In the genomic region with DNA sequence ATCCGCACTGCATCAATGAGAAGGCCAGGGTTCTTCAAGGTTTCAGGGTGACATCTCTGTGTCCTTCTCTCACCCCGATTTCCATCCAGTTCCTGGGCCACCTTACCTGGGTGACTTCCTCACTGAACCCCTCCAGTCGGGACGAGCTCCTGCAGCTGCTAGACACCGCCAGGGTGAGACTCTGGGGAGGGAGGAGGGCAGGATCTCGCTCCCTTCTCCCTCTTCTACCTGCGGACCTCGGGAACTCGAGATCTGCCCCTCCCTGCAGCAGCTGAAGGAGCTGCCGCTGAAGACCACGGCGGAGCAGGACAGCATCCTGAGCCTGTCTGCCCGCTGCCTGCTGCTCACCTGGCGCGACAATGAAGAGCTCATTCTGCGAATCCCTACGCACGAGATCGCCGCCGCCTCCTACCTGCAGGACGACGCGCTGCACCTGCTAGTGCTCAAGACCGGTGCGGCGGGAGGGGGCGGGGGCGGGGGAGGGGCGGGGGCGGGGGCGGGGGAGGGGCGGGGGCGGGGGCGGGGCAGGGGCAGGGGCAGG, we compare ENCODE assay signal across 8 cellular contexts. TPM values are rescaled to one million over a fixed set of nuclear protein-coding genes. Genes with fewer than 3 reads are reported as not detected.
DNase-seq lines count a peak whose midpoint lies in the region; ATAC-seq and TF ChIP-seq lines count a peak whose summit lies in the region.

No MANE protein-coding gene starts in this region.

- no peak overlapping the region for H4K91ac ChIP-seq in trophoblast cell (ENCODE audit: low read depth, low read length)

- H3K27ac ChIP-seq in coronary artery (no peak overlapping the region), trophoblast cell (ENCODE audit: low read depth, low read length) (no peak overlapping the region), tibial artery (no peak overlapping the region)

- H3K14ac ChIP-seq in trophoblast cell (ENCODE audit: low read length): no peak overlapping the region

- no peaks in the 10 kb centered on the region for H3K9me3 Mint-ChIP-seq in T-helper 1 cell treated with Interleukin-12 subunit alpha and Interleukin-12 subunit beta and Interleukin-4 antibody, amounts not matched to agents 30 μg/mL and 1 μg/mL, for 36 hours

- H3K4me3 ChIP-seq in coronary artery (peak overlapping the region; percentile 70), trophoblast cell (ENCODE audit: low read depth, low read length) (no peak overlapping the region), tibial artery (no peak overlapping the region)

- no peak overlapping the region for H3K4ac ChIP-seq in trophoblast cell (ENCODE audit: low read depth, low read length)

- intact Hi-C loops in tibial artery (cut with DNase I; ENCODE audit: low total_unique reads): no loop called here

- H3K18ac ChIP-seq in trophoblast cell (ENCODE audit: low read length): no peak overlapping the region

- no peak overlapping the region for H2AFZ ChIP-seq in trophoblast cell (ENCODE audit: insufficient read depth, low read length, poor library complexity)

- peaks cover 5% of the 10 kb centered on the region for H3K27me3 ChIP-seq in trophoblast cell (ENCODE audit: insufficient read depth, low read length)
- H3K27me3 ChIP-seq in tibial artery: peaks cover 0 to 76% of the 10 kb centered on the region in 2 donors

- peak overlapping the region; percentile 77 for H3K4me3 Mint-ChIP-seq in T-helper 1 cell treated with Interleukin-12 subunit alpha and Interleukin-12 subunit beta and Interleukin-4 antibody, amounts not matched to agents 30 μg/mL and 1 μg/mL, for 36 hours

- H3K9ac ChIP-seq in trophoblast cell (ENCODE audit: low read length): no peak overlapping the region

- H3K4me1 ChIP-seq in trophoblast cell (ENCODE audit: control insufficient read depth in 1 of 2, insufficient read depth in 2 of 2, low read length in 2 of 2): peaks cover 4 to 10% of the 10 kb centered on the region in 2 experiments
- H3K4me1 ChIP-seq in tibial artery: peaks cover 0 to 20% (median 14%) of the 10 kb centered on the region in 4 donors

- no peak for ATAC-seq in HG02885 (IDR thresholded peaks at IDR 0.05; ENCODE audit: poor library complexity, unreplicated experiment)
- ATAC-seq in GM18519 (IDR thresholded peaks at IDR 0.05; ENCODE audit: low FRiP score, unreplicated experiment): no peak

- H2BK12ac ChIP-seq in trophoblast cell (ENCODE audit: low read length): no peak overlapping the region

- TF ChIP-seq CTCF in coronary artery (IDR thresholded peaks at IDR 0.05): no peak
- TF ChIP-seq CTCF in tibial artery (IDR thresholded peaks at IDR 0.05): no peak

- H3K36me3 ChIP-seq in trophoblast cell (ENCODE audit: control insufficient read depth in 1 of 2, insufficient read depth in 2 of 2, low read length in 2 of 2): no peaks in the 10 kb centered on the region
- H3K36me3 ChIP-seq in tibial artery: no peaks in the 10 kb centered on the region

- H2AK5ac ChIP-seq in trophoblast cell (ENCODE audit: low read length): no peak overlapping the region

- no peaks in the 10 kb centered on the region for H3K79me2 ChIP-seq in trophoblast cell (ENCODE audit: control insufficient read depth, insufficient read depth, low read length, poor library complexity)

- no peak overlapping the region for H3K27ac Mint-ChIP-seq in T-helper 1 cell treated with Interleukin-12 subunit alpha and Interleukin-12 subunit beta and Interleukin-4 antibody, amounts not matched to agents 30 μg/mL and 1 μg/mL, for 36 hours

- no CpG with 5 or more reads among the region's 35 CpGs for WGBS in trophoblast cell (ENCODE audit: extremely low coverage, insufficient coverage, insufficient read length)

- no peak overlapping the region for H2BK5ac ChIP-seq in trophoblast cell (ENCODE audit: low read depth, low read length, poor library complexity)

- H3K79me1 ChIP-seq in trophoblast cell (ENCODE audit: low read length): peaks cover 1% of the 10 kb centered on the region

- H3K23ac ChIP-seq in trophoblast cell (ENCODE audit: low read length): no peak overlapping the region

- peaks cover 80% of the 10 kb centered on the region for H3K27me3 Mint-ChIP-seq in T-helper 1 cell treated with Interleukin-12 subunit alpha and Interleukin-12 subunit beta and Interleukin-4 antibody, amounts not matched to agents 30 μg/mL and 1 μg/mL, for 36 hours (ENCODE audit: low read depth)

- H4K8ac ChIP-seq in trophoblast cell (ENCODE audit: low read depth, low read length): no peak overlapping the region

- peak overlapping the region; percentile 5 for H3K4me2 ChIP-seq in trophoblast cell (ENCODE audit: low read length)

- H4K12ac ChIP-seq in trophoblast cell (ENCODE audit: low read depth, low read length): no peak overlapping the region

- DNase-seq in D341Med (ENCODE audit: low spot score): peak; percentile 83
- peak; percentile 59 for DNase-seq in NCI-H1092 (lab: John Stamatoyannopoulos, UW)
- DNase-seq in coronary artery (ENCODE audit: low spot score): no peak
- peak; percentile 71 to 74 for DNase-seq in trophoblast cell
- no peak for DNase-seq in tibial artery

- H2BK120ac ChIP-seq in trophoblast cell (ENCODE audit: insufficient read depth, low read length, poor library complexity): no peak overlapping the region

- no peaks in the 10 kb centered on the region for H3K9me3 ChIP-seq in trophoblast cell (ENCODE audit: insufficient read depth, low read depth, low read length)
- H3K9me3 ChIP-seq in tibial artery: no peaks in the 10 kb centered on the region

- H3K4me1 Mint-ChIP-seq in T-helper 1 cell treated with Interleukin-12 subunit alpha and Interleukin-12 subunit beta and Interleukin-4 antibody, amounts not matched to agents 30 μg/mL and 1 μg/mL, for 36 hours (ENCODE audit: low read depth): peaks cover 15% of the 10 kb centered on the region

- peaks cover 2% of the 10 kb centered on the region for H3K36me3 Mint-ChIP-seq in T-helper 1 cell treated with Interleukin-12 subunit alpha and Interleukin-12 subunit beta and Interleukin-4 antibody, amounts not matched to agents 30 μg/mL and 1 μg/mL, for 36 hours (ENCODE audit: low read depth)

RNA-seq across cellular contexts. Expression of gene CCM2L, which starts 7.5 kb away (rescaled TPM):
- 0.24 and 0.25 TPM in 2 replicates for polyA plus RNA-seq in trophoblast cell (2013)

RNA-seq across cellular contexts. Expression of gene HCK, which starts 34.3 kb away (rescaled TPM):
- 0.04 TPM in 1 of 2 replicates, not detected in the other for polyA plus RNA-seq in trophoblast cell (2013)

RNA-seq across cellular contexts. Expression of gene XKR7, which starts 49.8 kb away (rescaled TPM):
- 0.28 and 0.37 TPM in 2 replicates for polyA plus RNA-seq in trophoblast cell (2013)

Comparison
In these comparisons a context has a peak if more than half of its experiments do, and no peak if none do; other contexts are left out.
1. DNase-seq: peak in D341Med (single experiment), NCI-H1092 (single experiment) and trophoblast cell (2 of 2); none in coronary artery (single experiment) and tibial artery (0 of 2).